ENCODE assay signal across 13 cellular contexts in the genomic region with DNA sequence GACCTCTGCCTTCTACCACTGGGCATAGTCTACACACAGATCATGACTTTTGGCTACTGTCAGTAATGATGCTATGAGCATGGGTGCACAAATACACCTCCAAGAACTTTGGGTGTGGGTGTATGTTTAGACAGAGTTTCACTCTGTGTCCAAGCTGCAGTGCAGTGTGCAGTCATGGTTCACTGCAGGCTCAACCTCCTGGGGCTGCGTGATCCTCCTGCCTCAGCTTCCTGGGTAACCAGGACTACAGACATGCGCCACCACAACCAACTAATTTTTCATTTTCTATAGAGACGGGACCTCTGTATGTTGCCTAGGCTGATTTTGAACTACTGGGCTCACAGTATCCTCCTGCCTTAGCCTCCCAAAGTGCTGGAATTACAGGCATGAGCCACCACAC.
A peak's percentile ranks its signal among the peaks of the same experiment; 100 is the strongest.
DNase-seq lines count a peak whose midpoint lies in the region; ATAC-seq and TF ChIP-seq lines count a peak whose summit lies in the region.
"Had no signal": no experiment of that assay in that cellular context is flagged by ENCODE, and none has a peak within 500 bp of the region (broad histone marks: within the 10 kb centered on the region; RNA-seq: fewer than 3 reads in every experiment).

No MANE protein-coding gene starts in this region.

- H3K4me1 ChIP-seq in gastrocnemius medialis, result no peaks in the 10 kb centered on the region

- no peaks in the 10 kb centered on the region for H3K9me3 ChIP-seq in gastrocnemius medialis

- TF ChIP-seq CTCF in gastrocnemius medialis (IDR thresholded peaks at IDR 0.05 in 4 of 5, conservative IDR thresholded peaks at IDR 0.05 in 1 of 5), result no peak

- no peak overlapping the region for H3K27ac ChIP-seq in gastrocnemius medialis

- peak; percentile 62 for DNase-seq in kidney tubule cell (ENCODE audit: low spot score)
- DNase-seq in Kasumi-1 (lab: John Stamatoyannopoulos, UW), result no peak
- DNase-seq in KG1 (lab: John Stamatoyannopoulos, UW), result no peak
- DNase-seq in gastrocnemius medialis, result no peak
- no peak for DNase-seq in NCI-H345 (lab: John Stamatoyannopoulos, UW)
- DNase-seq: activated naive CD4-positive, alpha-beta T cell; DMS153; KBM-7; kidney glomerular epithelial cell; Right ventricle myocardium superior had no signal

- no peaks in the 10 kb centered on the region for H3K36me3 ChIP-seq in gastrocnemius medialis

- intact Hi-C loops in gastrocnemius medialis (cut with DNase I; ENCODE audit: low total_unique reads), result no loop called here

- ATAC-seq in GM18870 (IDR thresholded peaks at IDR 0.05; ENCODE audit: unreplicated experiment) (peak; percentile 99), GM21528 (IDR thresholded peaks at IDR 0.05; ENCODE audit: low FRiP score, unreplicated experiment) (peak; percentile 99), HG03066 (IDR thresholded peaks at IDR 0.05; ENCODE audit: low read depth, unreplicated experiment) (peak; percentile 98), gastrocnemius medialis (no peak)

- in situ Hi-C loops in gastrocnemius medialis (cut with MboI; ENCODE audit: low sequenced_read_pairs in 4 of 4), result no loop called here

- H3K27me3 ChIP-seq in gastrocnemius medialis, result no peaks in the 10 kb centered on the region

- H3K4me3 ChIP-seq in gastrocnemius medialis, result no peak overlapping the region

- TF ChIP-seq POLR2A in gastrocnemius medialis (IDR thresholded peaks at IDR 0.05), result no peak

Comparison
In these comparisons a context has a peak if more than half of its experiments do, and no peak if none do; other contexts are left out.
1. ATAC-seq: peak in GM18870 (single experiment), GM21528 (single experiment) and HG03066 (single experiment); none in gastrocnemius medialis (0 of 2).